In genomic region chr14:97212399-97212798, GRCh38 we compare ENCODE assay signal across 1 cellular context.
TF ChIP-seq lines count a peak whose summit lies in the region.

No MANE protein-coding gene starts in this region.

TF ChIP-seq in H1, 55 proteins besides CTCF, POLR2A, EP300 and RAD21 (continued from another document):
- TF ChIP-seq POU5F1 (IDR thresholded peaks at IDR 0.05; ENCODE audit: low read depth, low read length) (no peak), TBP (IDR thresholded peaks at IDR 0.05; ENCODE audit: low read depth, low read length) (no peak), CBX8 (IDR thresholded peaks at IDR 0.05; ENCODE audit: borderline replicate concordance, low read depth, low read length) (no peak), CHD7 (IDR thresholded peaks at IDR 0.05; ENCODE audit: insufficient replicate concordance, low read length) (no peak)
TF ChIP-seq in H1: peak in this region for 0.
